ENCODE assay signal across 13 cellular contexts in genomic region chr1:200445213-200445612, GRCh38. TPM values are rescaled to one million over a fixed set of nuclear protein-coding genes. Genes with fewer than 3 reads are reported as not detected.
DNase-seq lines count a peak whose midpoint lies in the region; ATAC-seq and TF ChIP-seq lines count a peak whose summit lies in the region.
"Had no signal": no experiment of that assay in that cellular context is flagged by ENCODE, and none has a peak within 500 bp of the region (broad histone marks: within the 10 kb centered on the region; RNA-seq: fewer than 3 reads in every experiment).

No MANE protein-coding gene starts in this region.

- H3K36me3 ChIP-seq in GM23248 (ENCODE audit: low read depth), result no peaks in the 10 kb centered on the region

- H2AFZ ChIP-seq in GM23248, result no peak overlapping the region

- H3K4me3 ChIP-seq in GM23248, result no peak overlapping the region
- H3K4me3 ChIP-seq: A549 had no signal

- intact Hi-C loops in activated CD4-positive, alpha-beta T cell treated with anti-CD3 and anti-CD28 coated beads, Interleukin-2, amount 10 ng/mL, durations not matched to agents 24 days and 14 days (cut with micrococcal nuclease), result no loop called here

- H3K9me3 Mint-ChIP-seq in activated CD4-positive, alpha-beta T cell treated with anti-CD3 and anti-CD28 coated beads, Interleukin-2, amount 10 ng/mL, durations not matched to agents 24 days and 14 days, result peaks cover 10% of the 10 kb centered on the region
- H3K9me3 Mint-ChIP-seq in activated CD4-positive, alpha-beta T cell treated with anti-CD3 and anti-CD28 coated beads, Interleukin-2, amount 10 ng/mL, durations not matched to agents 7 days and 5 days, result peaks cover 7% of the 10 kb centered on the region
- peaks cover 15% of the 10 kb centered on the region for H3K9me3 Mint-ChIP-seq in WTC11

- H3K27me3 Mint-ChIP-seq in activated CD4-positive, alpha-beta T cell treated with anti-CD3 and anti-CD28 coated beads, Interleukin-2, amount 10 ng/mL, durations not matched to agents 24 days and 14 days, result no peaks in the 10 kb centered on the region
- H3K27me3 Mint-ChIP-seq in activated CD4-positive, alpha-beta T cell treated with anti-CD3 and anti-CD28 coated beads, Interleukin-2, amount 10 ng/mL, durations not matched to agents 7 days and 5 days, result no peaks in the 10 kb centered on the region
- no peaks in the 10 kb centered on the region for H3K27me3 Mint-ChIP-seq in WTC11 (ENCODE audit: low read depth)

- peaks cover 5% of the 10 kb centered on the region; the same call in 1 of the 2 replicates for H3F3A ChIP-seq in GM23248 (ENCODE audit: insufficient read depth)

- H3K4me3 Mint-ChIP-seq in activated CD4-positive, alpha-beta T cell treated with anti-CD3 and anti-CD28 coated beads, Interleukin-2, amount 10 ng/mL, durations not matched to agents 24 days and 14 days, result peak overlapping the region; percentile 13
- no peak overlapping the region for H3K4me3 Mint-ChIP-seq in activated CD4-positive, alpha-beta T cell treated with anti-CD3 and anti-CD28 coated beads, Interleukin-2, amount 10 ng/mL, durations not matched to agents 7 days and 5 days
- H3K4me3 Mint-ChIP-seq in WTC11, result no peak overlapping the region

- H3K27ac ChIP-seq in GM23248, result no peak overlapping the region
- H3K27ac ChIP-seq: A549, KMS-11 had no signal

- WGBS in GM23248 (ENCODE audit: low coverage in 1 of 2, low lambda C conversion rate in 2 of 2, missing lambda C conversion rate in 2 of 2), 2 experiments, result 0 to 5% methylated on average over 1 of the region's 1 CpG

- TF ChIP-seq CTCF in WTC11 (IDR thresholded peaks at IDR 0.05), result no peak

- H3K4me2 ChIP-seq in GM23248 (ENCODE audit: unreplicated experiment), result no peak overlapping the region
- H3K4me2 ChIP-seq: A549, KMS-11 had no signal

- H3K36me3 Mint-ChIP-seq in activated CD4-positive, alpha-beta T cell treated with anti-CD3 and anti-CD28 coated beads, Interleukin-2, amount 10 ng/mL, durations not matched to agents 24 days and 14 days (ENCODE audit: low read depth), result peaks cover 5% of the 10 kb centered on the region
- H3K36me3 Mint-ChIP-seq in activated CD4-positive, alpha-beta T cell treated with anti-CD3 and anti-CD28 coated beads, Interleukin-2, amount 10 ng/mL, durations not matched to agents 7 days and 5 days (ENCODE audit: low read depth), result peaks cover 7% of the 10 kb centered on the region
- H3K36me3 Mint-ChIP-seq in WTC11, result peaks cover 29% of the 10 kb centered on the region

- H3K4me1 Mint-ChIP-seq in activated CD4-positive, alpha-beta T cell treated with anti-CD3 and anti-CD28 coated beads, Interleukin-2, amount 10 ng/mL, durations not matched to agents 24 days and 14 days, result peaks cover 34% of the 10 kb centered on the region
- H3K4me1 Mint-ChIP-seq in activated CD4-positive, alpha-beta T cell treated with anti-CD3 and anti-CD28 coated beads, Interleukin-2, amount 10 ng/mL, durations not matched to agents 7 days and 5 days, result peaks cover 10% of the 10 kb centered on the region
- peaks cover 13% of the 10 kb centered on the region for H3K4me1 Mint-ChIP-seq in WTC11

- H3K9me3 ChIP-seq in GM23248 (ENCODE audit: low read depth), result no peaks in the 10 kb centered on the region
- H3K9me3 ChIP-seq: A549 had no signal

- in situ Hi-C loops in GM23248 (cut with MboI), result no loop called here

- no peaks in the 10 kb centered on the region for H3K79me2 ChIP-seq in GM23248 (ENCODE audit: insufficient read depth)

- H3K27ac Mint-ChIP-seq in activated CD4-positive, alpha-beta T cell treated with anti-CD3 and anti-CD28 coated beads, Interleukin-2, amount 10 ng/mL, durations not matched to agents 24 days and 14 days, result peak overlapping the region; percentile 69
- no peak overlapping the region for H3K27ac Mint-ChIP-seq in activated CD4-positive, alpha-beta T cell treated with anti-CD3 and anti-CD28 coated beads, Interleukin-2, amount 10 ng/mL, durations not matched to agents 7 days and 5 days
- no peak overlapping the region for H3K27ac Mint-ChIP-seq in WTC11

- H4K20me1 ChIP-seq in GM23248 (ENCODE audit: insufficient read depth), result no peaks in the 10 kb centered on the region

- POLR2A ChIA-PET in activated CD4-positive, alpha-beta T cell treated with anti-CD3 and anti-CD28 coated beads, Interleukin-2, amount 10 ng/mL, durations not matched to agents 7 days and 5 days (lab: Charles Lee), result no interaction called here
- POLR2A ChIA-PET in WTC11 (lab: Charles Lee), result no interaction called here

- DNase-seq in activated CD4-positive, alpha-beta T cell treated with anti-CD3 and anti-CD28 coated beads, Interleukin-2, amount 10 ng/mL, durations not matched to agents 24 days and 14 days, result no peak
- DNase-seq in activated CD4-positive, alpha-beta T cell treated with anti-CD3 and anti-CD28 coated beads, Interleukin-2, amount 10 ng/mL, durations not matched to agents 7 days and 5 days, result no peak
- DNase-seq in GM23248 (peak; percentile 75), T1000 (lab: John Stamatoyannopoulos, UW) (peak; percentile 24), glomerular visceral epithelial cell (ENCODE audit: extremely low spot score) (peak; percentile 48), Ammon's horn (ENCODE audit: low spot score) (no peak), WTC11 (ENCODE audit: low spot score) (no peak), NCI-H774 (lab: John Stamatoyannopoulos, UW) (no peak)
- DNase-seq: NCI-H187 treated with DMSO at 0.1 percent for 48 hours, occipital lobe, SHP77 had no signal

- H3K4me1 ChIP-seq in GM23248 (ENCODE audit: insufficient read depth), result peaks cover 4% of the 10 kb centered on the region

- CTCF ChIA-PET in activated CD4-positive, alpha-beta T cell treated with anti-CD3 and anti-CD28 coated beads, Interleukin-2, amount 10 ng/mL, durations not matched to agents 7 days and 5 days (lab: Charles Lee), result no interaction called here
- CTCF ChIA-PET in WTC11 (lab: Charles Lee), result no interaction called here

- no peaks in the 10 kb centered on the region for H3K9me2 ChIP-seq in GM23248 (ENCODE audit: insufficient read depth)

- H3K27me3 ChIP-seq in GM23248 (replicated peaks; ENCODE audit: insufficient read depth), result no peaks in the 10 kb centered on the region

- no peak for ATAC-seq in WTC11
- ATAC-seq: A549 had no signal

- H3K9ac ChIP-seq in GM23248, result no peak overlapping the region
- H3K9ac ChIP-seq: KMS-11 had no signal

TF ChIP-seq in WTC11, 78 proteins besides CTCF, POLR2A, EP300 and RAD21 (continues in another document):
- TF ChIP-seq NR1H2 (CRISPR knock-in tag; IDR thresholded peaks at IDR 0.05), result no peak
- TF ChIP-seq CREB1 (CRISPR knock-in tag; IDR thresholded peaks at IDR 0.05), result no peak
- no peak for TF ChIP-seq TEAD4 (CRISPR knock-in tag; IDR thresholded peaks at IDR 0.05)
- no peak for TF ChIP-seq ESRRA (CRISPR knock-in tag; IDR thresholded peaks at IDR 0.05; ENCODE audit: borderline replicate concordance)
- no peak for TF ChIP-seq AR (CRISPR knock-in tag; IDR thresholded peaks at IDR 0.05)
- TF ChIP-seq E2F4 (CRISPR knock-in tag; IDR thresholded peaks at IDR 0.05; ENCODE audit: borderline replicate concordance, low read depth), result no peak
- TF ChIP-seq TEAD1 (CRISPR knock-in tag; IDR thresholded peaks at IDR 0.05), result no peak
- TF ChIP-seq ZNF219 (CRISPR knock-in tag; IDR thresholded peaks at IDR 0.05; ENCODE audit: borderline replicate concordance), result no peak
- no peak for TF ChIP-seq CBFB (CRISPR knock-in tag; IDR thresholded peaks at IDR 0.05; ENCODE audit: low read depth)

RNA-seq across cellular contexts. Expression of gene ZNF281, which starts 35.4 kb away (rescaled TPM):
- total RNA-seq in activated CD4-positive, alpha-beta T cell treated with anti-CD3 and anti-CD28 coated beads, Interleukin-2, amount 10 ng/mL, durations not matched to agents 24 days and 14 days, result 19.0 and 20.4 TPM in 2 replicates
- 10 to 100 TPM; 15.2 to 17.6 TPM for total RNA-seq in activated CD4-positive, alpha-beta T cell treated with anti-CD3 and anti-CD28 coated beads, Interleukin-2, amount 10 ng/mL, durations not matched to agents 7 days and 5 days
- total RNA-seq in GM23248 (2014; rRNA removed; shearing (Covaris generic)), result 41.6 and 45.2 TPM in 2 replicates
- 39.1 and 40.3 TPM in 2 replicates for polyA plus RNA-seq in GM23248 (2016; fragmentation: Nextera tagmentation; extraction: Ambion mirVana)
- total RNA-seq in WTC11 (2021), result 47.7 to 49.6 TPM (median 49.3 TPM) in 3 replicates

Comparison
In these comparisons a context has a peak if more than half of its experiments do, and no peak if none do; other contexts are left out.
1. DNase-seq: peak in GM23248 (single experiment), T1000 (single experiment) and glomerular visceral epithelial cell (single experiment); none in activated CD4-positive, alpha-beta T cell treated with anti-CD3 and anti-CD28 coated beads, Interleukin-2, amount 10 ng/mL, durations not matched to agents 24 days and 14 days (single experiment), activated CD4-positive, alpha-beta T cell treated with anti-CD3 and anti-CD28 coated beads, Interleukin-2, amount 10 ng/mL, durations not matched to agents 7 days and 5 days (single experiment), Ammon's horn (single experiment), WTC11 (single experiment) and NCI-H774 (single experiment).